Comparison of ENCODE assay signal across 8 cellular contexts in genomic region chr6:155333414-155333813, GRCh38. TPM values are rescaled to one million over a fixed set of nuclear protein-coding genes. Genes with fewer than 3 reads are reported as not detected.
DNase-seq lines count a peak whose midpoint lies in the region; ATAC-seq and TF ChIP-seq lines count a peak whose summit lies in the region.

No MANE protein-coding gene starts in this region.

- peak; percentile 44 for DNase-seq in activated CD4-positive, alpha-beta T cell treated with anti-CD3 and anti-CD28 coated beads for 36 hours
- DNase-seq in activated CD4-positive, alpha-beta T cell treated with anti-CD3 and anti-CD28 coated beads, Interleukin-2, amount 50 U/mL, for 1 hour, result no peak
- DNase-seq in osteoblast (ENCODE audit: insufficient read length, low spot score, missing footprints) (no peak), OCI-M2 (lab: John Stamatoyannopoulos, UW; ENCODE audit: unreplicated experiment) (no peak), GM19238 (ENCODE audit: insufficient read length, low spot score) (no peak), pons (ENCODE audit: low spot score) (no peak)

- H4K20me1 ChIP-seq in osteoblast (ENCODE audit: insufficient read depth, low read length), result no peaks in the 10 kb centered on the region

- no peaks in the 10 kb centered on the region for H3K79me2 ChIP-seq in osteoblast (ENCODE audit: insufficient read depth, low read length)

- ATAC-seq in activated CD4-positive, alpha-beta T cell treated with anti-CD3 and anti-CD28 coated beads for 36 hours, result peak; percentile 93
- ATAC-seq in GM21576 (IDR thresholded peaks at IDR 0.05; ENCODE audit: unreplicated experiment) (peak; percentile 86), HG03520 (IDR thresholded peaks at IDR 0.05; ENCODE audit: unreplicated experiment) (peak; percentile 52)

- H3K27me3 Mint-ChIP-seq in activated CD4-positive, alpha-beta T cell treated with anti-CD3 and anti-CD28 coated beads for 36 hours, result no peaks in the 10 kb centered on the region

- H3K36me3 Mint-ChIP-seq in activated CD4-positive, alpha-beta T cell treated with anti-CD3 and anti-CD28 coated beads for 36 hours (ENCODE audit: low read depth), result peaks cover 4% of the 10 kb centered on the region

- CTCF ChIA-PET in activated CD4-positive, alpha-beta T cell treated with anti-CD3 and anti-CD28 coated beads for 36 hours (lab: Charles Lee), result interaction anchor here (0.5 to 1.0 kb wide), 2 partner anchors 214 to 372 kb away, joined by 3 read pairs; no protein-coding TSS in a partner anchor

- H3K4me3 ChIP-seq in osteoblast (ENCODE audit: insufficient read depth, low read length), result no peak overlapping the region

- H2AFZ ChIP-seq in osteoblast (ENCODE audit: low read length), result peak overlapping the region; percentile 79

- H3K27ac ChIP-seq in osteoblast (ENCODE audit: low read depth, low read length), result no peak overlapping the region

- POLR2A ChIA-PET in activated CD4-positive, alpha-beta T cell treated with anti-CD3 and anti-CD28 coated beads for 36 hours (lab: Charles Lee), result no interaction called here

- H3K4me1 ChIP-seq in osteoblast (ENCODE audit: insufficient read depth, low read length), result peaks cover 2% of the 10 kb centered on the region

- no peaks in the 10 kb centered on the region for H3K36me3 ChIP-seq in osteoblast (ENCODE audit: insufficient read depth, low read length)

- TF ChIP-seq CTCF in osteoblast (IDR thresholded peaks at IDR 0.05; ENCODE audit: extremely low read depth, low read depth, low read length), result no peak

- intact Hi-C loops in activated CD4-positive, alpha-beta T cell treated with anti-CD3 and anti-CD28 coated beads for 36 hours (cut with DNase I, micrococcal nuclease), result loop anchor here in 1 of 2 experiments (2.0 kb wide), 1 partner anchor 85 kb away; no protein-coding TSS in a partner anchor

- H3K27ac Mint-ChIP-seq in activated CD4-positive, alpha-beta T cell treated with anti-CD3 and anti-CD28 coated beads for 36 hours, result peak overlapping the region; percentile 70

- H3K4me3 Mint-ChIP-seq in activated CD4-positive, alpha-beta T cell treated with anti-CD3 and anti-CD28 coated beads for 36 hours, result peak overlapping the region; percentile 33

- H3K4me2 ChIP-seq in osteoblast (ENCODE audit: insufficient read depth, low read length), result no peak overlapping the region

- peaks cover 20% of the 10 kb centered on the region for H3K9me3 Mint-ChIP-seq in activated CD4-positive, alpha-beta T cell treated with anti-CD3 and anti-CD28 coated beads for 36 hours (ENCODE audit: low read depth)

- peaks cover 40% of the 10 kb centered on the region for H3K4me1 Mint-ChIP-seq in activated CD4-positive, alpha-beta T cell treated with anti-CD3 and anti-CD28 coated beads for 36 hours

- H3K9me3 ChIP-seq in osteoblast (ENCODE audit: low read depth, low read length), result no peaks in the 10 kb centered on the region

- no peaks in the 10 kb centered on the region for H3K27me3 ChIP-seq in osteoblast (ENCODE audit: insufficient read depth, low read length)

RNA-seq across cellular contexts. Expression of gene TFB1M, which starts 19.1 kb away (rescaled TPM):
- total RNA-seq in activated CD4-positive, alpha-beta T cell treated with anti-CD3 and anti-CD28 coated beads for 36 hours, result 10 to 100 TPM; 45.5 to 56.4 TPM
- 18.8 and 23.3 TPM in 2 replicates for total RNA-seq in osteoblast
